ENCODE assay signal across 24 cellular contexts in genomic region chr7:155963771-155964195, GRCh38.
DNase-seq lines count a peak whose midpoint lies in the region; ATAC-seq and TF ChIP-seq lines count a peak whose summit lies in the region.
"Had no signal": no experiment of that assay in that cellular context is flagged by ENCODE, and none has a peak within 500 bp of the region (broad histone marks: within the 10 kb centered on the region; RNA-seq: fewer than 3 reads in every experiment).

No MANE protein-coding gene starts in this region.

- H3K27me3 ChIP-seq in Panc1 (ENCODE audit: control insufficient read depth, insufficient read depth, low read length) (no peaks in the 10 kb centered on the region), mesenchymal stem cell (ENCODE audit: control insufficient read depth in 1 of 2, insufficient read depth in 1 of 2, low read length in 2 of 2) (no peaks in the 10 kb centered on the region), testis (no peaks in the 10 kb centered on the region)

- H3K9me3 ChIP-seq in Panc1 (ENCODE audit: control insufficient read depth, insufficient read depth, low read depth, low read length) (no peaks in the 10 kb centered on the region), mesenchymal stem cell (ENCODE audit: control insufficient read depth, low read length) (no peaks in the 10 kb centered on the region), testis (no peaks in the 10 kb centered on the region)
- H3K9me3 ChIP-seq: BLaER1 had no signal

- ATAC-seq in Panc1: no peak
- ATAC-seq: GM23338 had no signal

- H2AK5ac ChIP-seq in mesenchymal stem cell (ENCODE audit: low read length, severe bottlenecking): peak overlapping the region; percentile 29

- WGBS in mesenchymal stem cell: 76% methylated on average over 12 of the region's 12 CpGs
- 86 to 92% methylated on average over 12 of the region's 12 CpGs for WGBS in testis, 2 donors

- no peak overlapping the region for H3K14ac ChIP-seq in mesenchymal stem cell (ENCODE audit: low read length in 2 of 2)

- H3K27ac ChIP-seq in Panc1 (ENCODE audit: low read length) (peak overlapping the region; percentile 13; the same call in 1 of the 2 replicates), mesenchymal stem cell (ENCODE audit: low read length, poor library complexity, severe bottlenecking) (no peak overlapping the region), testis (no peak overlapping the region)
- H3K27ac ChIP-seq: BLaER1, PC-9, RWPE1 had no signal

- H4K91ac ChIP-seq in mesenchymal stem cell (ENCODE audit: low read length): no peak overlapping the region

- no peaks in the 10 kb centered on the region for H3K79me1 ChIP-seq in mesenchymal stem cell (replicated peaks; ENCODE audit: low read length, poor library complexity, severe bottlenecking)

- H3K36me3 Mint-ChIP-seq in Calu3 (ENCODE audit: insufficient read depth, unreplicated experiment): peaks cover 19% of the 10 kb centered on the region
- H3K36me3 Mint-ChIP-seq: CD4-positive, CD25-positive, alpha-beta regulatory T cell had no signal

- no peak overlapping the region for H3K9ac ChIP-seq in mesenchymal stem cell (ENCODE audit: low read length)
- H3K9ac ChIP-seq: BLaER1 had no signal

- intact Hi-C loops in Calu3 (cut with micrococcal nuclease; ENCODE audit: unreplicated experiment): no loop called here
- intact Hi-C loops in Panc1 (cut with micrococcal nuclease; ENCODE audit: unreplicated experiment): no loop called here
- intact Hi-C loops in testis (cut with DNase I; ENCODE audit: low total_unique reads): no loop called here

- no peaks in the 10 kb centered on the region for H3K36me3 ChIP-seq in Panc1 (ENCODE audit: control insufficient read depth, insufficient read depth, low read length)
- no peaks in the 10 kb centered on the region for H3K36me3 ChIP-seq in mesenchymal stem cell (ENCODE audit: control insufficient read depth in 1 of 2, insufficient read depth in 2 of 2, low read depth in 1 of 2, low read length in 2 of 2)
- no peaks in the 10 kb centered on the region for H3K36me3 ChIP-seq in testis (ENCODE audit: low read depth, missing control alignments)
- H3K36me3 ChIP-seq: BLaER1 had no signal

- H3K18ac ChIP-seq in mesenchymal stem cell (ENCODE audit: low read depth in 1 of 2, low read length in 2 of 2): no peak overlapping the region

- H3K4me2 ChIP-seq in mesenchymal stem cell (ENCODE audit: low read length, poor library complexity, severe bottlenecking): no peak overlapping the region
- H3K4me2 ChIP-seq: BLaER1, GM23338, PC-9 had no signal

- no peak overlapping the region for H4K8ac ChIP-seq in mesenchymal stem cell (ENCODE audit: low read length)

- H2AFZ ChIP-seq in mesenchymal stem cell (ENCODE audit: low read depth, low read length): no peak overlapping the region
- H2AFZ ChIP-seq: GM23338, PC-9 had no signal

- in situ Hi-C loops in Panc1 (cut with HindIII; ENCODE audit: low pct_unique_long_range_greater_than_20kb, low sequenced_read_pairs): no loop called here

- H2BK12ac ChIP-seq in mesenchymal stem cell (ENCODE audit: low read length in 2 of 2): no peak overlapping the region

- POLR2A ChIA-PET in Panc1 (lab: Charles Lee): no interaction called here

- H3K9me3 Mint-ChIP-seq in Calu3 (ENCODE audit: low read depth, unreplicated experiment): no peaks in the 10 kb centered on the region
- H3K9me3 Mint-ChIP-seq: GM23338, H9 had no signal

- H3K4me3 ChIP-seq in Panc1 (ENCODE audit: low read depth in 2 of 2, low read length in 2 of 2): no peak overlapping the region
- no peak overlapping the region for H3K4me3 ChIP-seq in mesenchymal stem cell (ENCODE audit: insufficient read depth in 1 of 2, low read depth in 1 of 2, low read length in 2 of 2)
- H3K4me3 ChIP-seq in testis: no peak overlapping the region
- H3K4me3 ChIP-seq: BLaER1, GM23338, PC-9 had no signal

- H3K27ac Mint-ChIP-seq in Calu3 (ENCODE audit: unreplicated experiment): peak overlapping the region; percentile 7
- H3K27ac Mint-ChIP-seq: CD4-positive, CD25-positive, alpha-beta regulatory T cell; GM23338; H9; HFFc6 had no signal

- H3K4me1 Mint-ChIP-seq in Calu3 (ENCODE audit: low read depth, unreplicated experiment): peaks cover 11% of the 10 kb centered on the region
- H3K4me1 Mint-ChIP-seq: GM23338 had no signal

- H2BK120ac ChIP-seq in mesenchymal stem cell (ENCODE audit: low read depth, low read length): no peak overlapping the region

- DNase-seq in activated CD8-positive, alpha-beta memory T cell treated with anti-CD3 and anti-CD28 coated beads for 24 hours: peak; percentile 51
- no peak for DNase-seq in activated CD8-positive, alpha-beta memory T cell treated with anti-CD3 and anti-CD28 coated beads, Interleukin-2, amount 50 U/mL, for 4 hours
- no peak for DNase-seq in Calu3
- DNase-seq in Panc1 (ENCODE audit: low read depth, low spot score): no peak
- DNase-seq in mesenchymal stem cell: no peak
- DNase-seq in stimulated activated CD4-positive, alpha-beta T cell treated with anti-CD3 and anti-CD28 coated beads, Interleukin-1b, Interleukin-23, amount 100 ng/mL, for 48 hours: no peak
- DNase-seq in testis: no peak
- DNase-seq in Kasumi-1 (lab: John Stamatoyannopoulos, UW): no peak
- DNase-seq: CD4-positive, CD25-positive, alpha-beta regulatory T cell; DMS53; HFFc6; KG1; MM.1S; NCI-H1694; NCI-H2029 treated with DMSO at 0.1 percent for 48 hours; NCI-H446 treated with DMSO at 0.1 percent for 48 hours; NCI-H526; NCI-H82; PC-9; SHP77 treated with DMSO at 0.1 percent for 48 hours had no signal

- no peak overlapping the region for H2BK15ac ChIP-seq in mesenchymal stem cell (ENCODE audit: low read depth, poor library complexity, severe bottlenecking)

- no peaks in the 10 kb centered on the region for H3K27me3 Mint-ChIP-seq in Calu3 (ENCODE audit: unreplicated experiment)
- H3K27me3 Mint-ChIP-seq: CD4-positive, CD25-positive, alpha-beta regulatory T cell had no signal

- no peak for TF ChIP-seq CTCF in Calu3 (IDR thresholded peaks at IDR 0.05; ENCODE audit: unreplicated experiment)
- no peak for TF ChIP-seq CTCF in Panc1 (IDR thresholded peaks at IDR 0.05)
- no peak for TF ChIP-seq CTCF in testis (IDR thresholded peaks at IDR 0.05)

- CTCF ChIA-PET in Calu3 (lab: Charles Lee) (no interaction called here), Panc1 (lab: Charles Lee) (no interaction called here)

- BruUV-seq in Calu3 (replicated peaks; lab: Mats Ljungman, UMichigan): no TSS peak
- no TSS peak for BruUV-seq in Panc1 (replicated peaks; lab: Mats Ljungman, UMichigan)

- no peak overlapping the region for H3K23ac ChIP-seq in mesenchymal stem cell (ENCODE audit: low read length in 2 of 2)

- H2BK5ac ChIP-seq in mesenchymal stem cell (ENCODE audit: low read depth, low read length, poor library complexity, severe bottlenecking): no peak overlapping the region

- TF ChIP-seq POLR2A in testis (IDR thresholded peaks at IDR 0.05): no peak

- H3K4me3 Mint-ChIP-seq in Calu3 (ENCODE audit: low read depth, unreplicated experiment): peak overlapping the region; percentile 4
- H3K4me3 Mint-ChIP-seq: CD4-positive, CD25-positive, alpha-beta regulatory T cell; GM23338; H9; HFFc6 had no signal

- H3K4me1 ChIP-seq in Panc1 (ENCODE audit: control insufficient read depth, insufficient read depth, low read length) (peaks cover 13% of the 10 kb centered on the region), mesenchymal stem cell (ENCODE audit: control insufficient read depth, insufficient read depth, low read depth, low read length) (peaks cover 36% of the 10 kb centered on the region), testis (no peaks in the 10 kb centered on the region)

- no peak overlapping the region for H3K4ac ChIP-seq in mesenchymal stem cell (ENCODE audit: low read depth in 1 of 2, low read length in 2 of 2)
